In the genomic region with DNA sequence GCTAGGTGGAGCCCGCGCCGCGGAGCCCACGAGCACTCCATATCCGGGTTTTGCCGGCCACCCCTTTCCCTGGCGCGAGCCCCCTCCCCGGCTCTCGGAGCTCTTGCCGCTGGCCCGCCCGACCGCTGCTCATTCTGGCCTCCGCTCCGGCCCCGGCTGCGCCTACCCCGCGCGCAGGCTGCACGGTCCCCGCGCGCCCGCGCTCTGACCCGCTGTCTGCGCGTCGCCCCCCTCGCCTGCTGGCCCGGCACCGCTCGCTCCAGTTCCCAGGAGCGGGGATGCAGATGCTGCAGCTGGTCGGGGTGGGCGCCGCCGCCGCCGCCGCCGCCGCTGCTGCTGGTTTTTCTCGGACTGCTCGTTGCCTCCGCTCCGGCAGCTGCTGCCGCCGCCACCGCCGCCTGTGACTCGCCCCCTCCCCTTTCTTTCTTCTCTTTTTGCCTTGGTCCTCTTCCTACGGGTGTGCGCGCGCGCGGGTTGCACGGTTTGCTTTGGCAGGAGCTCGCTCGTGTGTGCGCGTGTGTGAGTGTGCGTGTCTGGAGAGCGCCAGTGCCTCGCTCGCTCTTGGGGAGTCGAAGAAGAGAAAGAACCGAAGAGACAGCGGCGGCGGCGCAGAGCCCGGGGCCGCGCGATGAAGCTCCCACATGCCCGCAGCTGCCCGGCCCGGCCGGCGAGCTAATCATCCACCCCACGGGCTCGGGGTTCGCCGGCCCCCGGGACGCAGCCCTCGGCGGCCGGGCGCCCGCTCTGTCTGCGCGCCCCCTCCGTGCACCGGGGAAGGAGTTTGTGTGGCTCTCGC, we compare ENCODE assay signal across 8 cellular contexts. TPM values are rescaled to one million over a fixed set of nuclear protein-coding genes. Genes with fewer than 3 reads are reported as not detected.
DNase-seq lines count a peak whose midpoint lies in the region; ATAC-seq and TF ChIP-seq lines count a peak whose summit lies in the region.

A gene (plus strand): TSS at position 132 of the 796 bp plus-strand sequence.

- no peak within 1 kb of the TSS for H3K4me3 Mint-ChIP-seq in T-helper 2 cell treated with Interferon-gamma antibody and Interleukin-4, amounts not matched to agents 5 μg/mL and 100 μg/mL, for 36 hours

- H3K4me3 ChIP-seq in BE2C (ENCODE audit: low read depth, low read length) = peak within 1 kb of the TSS; percentile 65
- H3K4me3 ChIP-seq in astrocyte of the spinal cord (ENCODE audit: low read depth, low read length) = peak within 1 kb of the TSS; percentile 61
- peak within 1 kb of the TSS; percentile 71 for H3K4me3 ChIP-seq in iPS-18a (ENCODE audit: low read length)
- H3K4me3 ChIP-seq in skeletal muscle satellite cell (ENCODE audit: low read length) = peak within 1 kb of the TSS; percentile 69

- no peak for ATAC-seq in GM21526 (IDR thresholded peaks at IDR 0.05; ENCODE audit: low FRiP score, unreplicated experiment)

- no peak within 1 kb of the TSS for H3K27ac Mint-ChIP-seq in T-helper 2 cell treated with Interferon-gamma antibody and Interleukin-4, amounts not matched to agents 5 μg/mL and 100 μg/mL, for 36 hours

- no peaks in the 10 kb centered on the region for H3K9me3 Mint-ChIP-seq in T-helper 2 cell treated with Interferon-gamma antibody and Interleukin-4, amounts not matched to agents 5 μg/mL and 100 μg/mL, for 36 hours

- peaks cover 1% of the 10 kb centered on the region for H3K4me1 Mint-ChIP-seq in T-helper 2 cell treated with Interferon-gamma antibody and Interleukin-4, amounts not matched to agents 5 μg/mL and 100 μg/mL, for 36 hours (ENCODE audit: low read depth)

- no peak within 1 kb of the TSS for H3K27ac ChIP-seq in iPS-18a (ENCODE audit: low read length)

- H3K4me2 ChIP-seq in skeletal muscle satellite cell (ENCODE audit: low read length) = peak within 1 kb of the TSS; percentile 95

- H3K27me3 Mint-ChIP-seq in T-helper 2 cell treated with Interferon-gamma antibody and Interleukin-4, amounts not matched to agents 5 μg/mL and 100 μg/mL, for 36 hours (ENCODE audit: low read depth) = peaks cover 50% of the 10 kb centered on the region

- no peaks in the 10 kb centered on the region for H3K36me3 Mint-ChIP-seq in T-helper 2 cell treated with Interferon-gamma antibody and Interleukin-4, amounts not matched to agents 5 μg/mL and 100 μg/mL, for 36 hours (ENCODE audit: low read depth)

- H3K36me3 ChIP-seq in BE2C (no peaks in the 10 kb centered on the region), iPS-18a (ENCODE audit: control insufficient read depth, low read depth, low read length) (no peaks in the 10 kb centered on the region), skeletal muscle satellite cell (ENCODE audit: insufficient read depth, low read length) (no peaks in the 10 kb centered on the region)

- in situ Hi-C loops in astrocyte of the spinal cord (cut with HindIII; ENCODE audit: low sequenced_read_pairs) = no loop called here

- H3K9ac ChIP-seq in iPS-18a (ENCODE audit: low read length) (peak within 1 kb of the TSS; percentile 75), skeletal muscle satellite cell (ENCODE audit: low read depth, low read length) (no peak within 1 kb of the TSS)

- DNase-seq in BE2C = peak; percentile 71
- peak; percentile 88 for DNase-seq in NCI-H1092 (lab: John Stamatoyannopoulos, UW)
- peak; percentile 50 for DNase-seq in astrocyte of the spinal cord (ENCODE audit: low read depth, low spot score)
- no peak for DNase-seq in T-helper 2 cell treated with Interferon-gamma antibody and Interleukin-4, amounts not matched to agents 5 μg/mL and 100 μg/mL, for 36 hours (ENCODE audit: low spot score)
- no peak for DNase-seq in activated effector memory CD4-positive, alpha-beta T cell treated with Interleukin-2 at 50 U/mL for 16 hours

- H3K27me3 ChIP-seq in BE2C = peaks cover 53% of the 10 kb centered on the region
- peaks cover 51% of the 10 kb centered on the region for H3K27me3 ChIP-seq in iPS-18a (ENCODE audit: control insufficient read depth, insufficient read depth, low read length)
- peaks cover 74% of the 10 kb centered on the region for H3K27me3 ChIP-seq in skeletal muscle satellite cell (ENCODE audit: control insufficient read depth, insufficient read depth, low read length)

- TF ChIP-seq CTCF in BE2C (IDR thresholded peaks at IDR 0.05; ENCODE audit: low read depth, low read length) (no peak), astrocyte of the spinal cord (IDR thresholded peaks at IDR 0.05; ENCODE audit: low read depth, low read length) (no peak)

- H3K4me1 ChIP-seq in BE2C = no peaks in the 10 kb centered on the region
- H3K4me1 ChIP-seq in iPS-18a (ENCODE audit: control insufficient read depth, low read depth, low read length) = peaks cover 28% of the 10 kb centered on the region
- peaks cover 17% of the 10 kb centered on the region for H3K4me1 ChIP-seq in skeletal muscle satellite cell (ENCODE audit: control insufficient read depth, insufficient read depth, low read length)

- H3K9me3 ChIP-seq in BE2C (no peaks in the 10 kb centered on the region), iPS-18a (ENCODE audit: control insufficient read depth, low read depth, low read length) (no peaks in the 10 kb centered on the region), skeletal muscle satellite cell (replicated peaks; ENCODE audit: low read length) (no peaks in the 10 kb centered on the region)

RNA-seq across cellular contexts. Expression of the gene that starts here (rescaled TPM):
- 1.0 TPM for polyA plus RNA-seq in BE2C (2012; ENCODE audit: insufficient read depth, insufficient read length, low read depth)
- total RNA-seq in skeletal muscle satellite cell (2012; rRNA removed) = under 0.01 TPM in 1 of 2 replicates, not detected in the other

Comparison
In these comparisons a context has a peak if more than half of its experiments do, and no peak if none do; other contexts are left out.
1. DNase-seq: peak in BE2C (single experiment), NCI-H1092 (single experiment) and astrocyte of the spinal cord (single experiment); none in T-helper 2 cell treated with Interferon-gamma antibody and Interleukin-4, amounts not matched to agents 5 μg/mL and 100 μg/mL, for 36 hours (single experiment) and activated effector memory CD4-positive, alpha-beta T cell treated with Interleukin-2 at 50 U/mL for 16 hours (single experiment).
2. Peak in every context shown above with its lines, with median percentiles within 50 percentile points of each other: H3K4me3 ChIP-seq.